Comparison of ENCODE assay signal across 1 cellular context in the genomic region with DNA sequence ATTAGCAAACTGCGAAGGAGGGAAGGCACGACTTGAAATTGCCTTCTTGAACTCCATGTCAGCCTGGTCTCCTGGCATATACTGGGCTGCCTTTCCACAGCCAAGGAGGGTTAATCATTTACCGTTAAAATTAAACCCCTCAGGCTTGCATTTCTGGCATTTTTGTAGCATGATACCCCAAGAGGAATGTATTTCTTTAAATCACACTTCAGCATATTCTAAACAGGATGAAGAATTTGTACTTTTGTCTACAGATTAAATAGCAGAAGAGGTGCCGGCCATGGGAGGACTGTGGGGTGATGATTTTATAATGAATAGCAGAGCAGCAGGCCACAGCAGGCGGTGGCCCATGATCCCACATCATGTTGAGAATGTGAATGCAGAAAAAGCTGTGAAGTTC.
TF ChIP-seq lines count a peak whose summit lies in the region.

No MANE protein-coding gene starts in this region.

TF ChIP-seq in GM23338, 12 proteins besides CTCF, POLR2A, EP300 and RAD21 (continued from another document):
- TF ChIP-seq, protein P1, sequence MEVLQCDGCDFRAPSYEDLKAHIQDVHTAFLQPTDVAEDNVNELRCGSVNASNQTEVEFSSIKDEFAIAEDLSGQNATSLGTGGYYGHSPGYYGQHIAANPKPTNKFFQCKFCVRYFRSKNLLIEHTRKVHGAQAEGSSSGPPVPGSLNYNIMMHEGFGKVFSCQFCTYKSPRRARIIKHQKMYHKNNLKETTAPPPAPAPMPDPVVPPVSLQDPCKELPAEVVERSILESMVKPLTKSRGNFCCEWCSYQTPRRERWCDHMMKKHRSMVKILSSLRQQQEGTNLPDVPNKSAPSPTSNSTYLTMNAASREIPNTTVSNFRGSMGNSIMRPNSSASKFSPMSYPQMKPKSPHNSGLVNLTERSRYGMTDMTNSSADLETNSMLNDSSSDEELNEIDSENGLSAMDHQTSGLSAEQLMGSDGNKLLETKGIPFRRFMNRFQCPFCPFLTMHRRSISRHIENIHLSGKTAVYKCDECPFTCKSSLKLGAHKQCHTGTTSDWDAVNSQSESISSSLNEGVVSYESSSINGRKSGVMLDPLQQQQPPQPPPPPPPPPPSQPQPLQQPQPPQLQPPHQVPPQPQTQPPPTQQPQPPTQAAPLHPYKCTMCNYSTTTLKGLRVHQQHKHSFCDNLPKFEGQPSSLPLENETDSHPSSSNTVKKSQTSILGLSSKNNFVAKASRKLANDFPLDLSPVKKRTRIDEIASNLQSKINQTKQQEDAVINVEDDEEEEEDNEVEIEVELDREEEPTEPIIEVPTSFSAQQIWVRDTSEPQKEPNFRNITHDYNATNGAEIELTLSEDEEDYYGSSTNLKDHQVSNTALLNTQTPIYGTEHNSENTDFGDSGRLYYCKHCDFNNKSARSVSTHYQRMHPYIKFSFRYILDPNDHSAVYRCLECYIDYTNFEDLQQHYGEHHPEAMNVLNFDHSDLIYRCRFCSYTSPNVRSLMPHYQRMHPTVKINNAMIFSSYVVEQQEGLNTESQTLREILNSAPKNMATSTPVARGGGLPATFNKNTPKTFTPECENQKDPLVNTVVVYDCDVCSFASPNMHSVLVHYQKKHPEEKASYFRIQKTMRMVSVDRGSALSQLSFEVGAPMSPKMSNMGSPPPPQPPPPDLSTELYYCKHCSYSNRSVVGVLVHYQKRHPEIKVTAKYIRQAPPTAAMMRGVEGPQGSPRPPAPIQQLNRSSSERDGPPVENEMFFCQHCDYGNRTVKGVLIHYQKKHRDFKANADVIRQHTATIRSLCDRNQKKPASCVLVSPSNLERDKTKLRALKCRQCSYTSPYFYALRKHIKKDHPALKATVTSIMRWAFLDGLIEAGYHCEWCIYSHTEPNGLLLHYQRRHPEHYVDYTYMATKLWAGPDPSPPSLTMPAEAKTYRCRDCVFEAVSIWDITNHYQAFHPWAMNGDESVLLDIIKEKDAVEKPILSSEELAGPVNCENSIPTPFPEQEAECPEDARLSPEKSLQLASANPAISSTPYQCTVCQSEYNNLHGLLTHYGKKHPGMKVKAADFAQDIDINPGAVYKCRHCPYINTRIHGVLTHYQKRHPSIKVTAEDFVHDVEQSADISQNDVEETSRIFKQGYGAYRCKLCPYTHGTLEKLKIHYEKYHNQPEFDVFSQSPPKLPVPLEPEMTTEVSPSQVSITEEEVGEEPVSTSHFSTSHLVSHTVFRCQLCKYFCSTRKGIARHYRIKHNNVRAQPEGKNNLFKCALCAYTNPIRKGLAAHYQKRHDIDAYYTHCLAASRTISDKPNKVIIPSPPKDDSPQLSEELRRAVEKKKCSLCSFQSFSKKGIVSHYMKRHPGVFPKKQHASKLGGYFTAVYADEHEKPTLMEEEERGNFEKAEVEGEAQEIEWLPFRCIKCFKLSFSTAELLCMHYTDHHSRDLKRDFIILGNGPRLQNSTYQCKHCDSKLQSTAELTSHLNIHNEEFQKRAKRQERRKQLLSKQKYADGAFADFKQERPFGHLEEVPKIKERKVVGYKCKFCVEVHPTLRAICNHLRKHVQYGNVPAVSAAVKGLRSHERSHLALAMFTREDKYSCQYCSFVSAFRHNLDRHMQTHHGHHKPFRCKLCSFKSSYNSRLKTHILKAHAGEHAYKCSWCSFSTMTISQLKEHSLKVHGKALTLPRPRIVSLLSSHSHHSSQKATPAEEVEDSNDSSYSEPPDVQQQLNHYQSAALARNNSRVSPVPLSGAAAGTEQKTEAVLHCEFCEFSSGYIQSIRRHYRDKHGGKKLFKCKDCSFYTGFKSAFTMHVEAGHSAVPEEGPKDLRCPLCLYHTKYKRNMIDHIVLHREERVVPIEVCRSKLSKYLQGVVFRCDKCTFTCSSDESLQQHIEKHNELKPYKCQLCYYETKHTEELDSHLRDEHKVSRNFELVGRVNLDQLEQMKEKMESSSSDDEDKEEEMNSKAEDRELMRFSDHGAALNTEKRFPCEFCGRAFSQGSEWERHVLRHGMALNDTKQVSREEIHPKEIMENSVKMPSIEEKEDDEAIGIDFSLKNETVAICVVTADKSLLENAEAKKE (CRISPR knock-in tag; IDR thresholded peaks at IDR 0.05) = no peak
- no peak for TF ChIP-seq CREB1 (CRISPR knock-in tag; IDR thresholded peaks at IDR 0.05; ENCODE audit: low read depth)
- TF ChIP-seq, protein P2, sequence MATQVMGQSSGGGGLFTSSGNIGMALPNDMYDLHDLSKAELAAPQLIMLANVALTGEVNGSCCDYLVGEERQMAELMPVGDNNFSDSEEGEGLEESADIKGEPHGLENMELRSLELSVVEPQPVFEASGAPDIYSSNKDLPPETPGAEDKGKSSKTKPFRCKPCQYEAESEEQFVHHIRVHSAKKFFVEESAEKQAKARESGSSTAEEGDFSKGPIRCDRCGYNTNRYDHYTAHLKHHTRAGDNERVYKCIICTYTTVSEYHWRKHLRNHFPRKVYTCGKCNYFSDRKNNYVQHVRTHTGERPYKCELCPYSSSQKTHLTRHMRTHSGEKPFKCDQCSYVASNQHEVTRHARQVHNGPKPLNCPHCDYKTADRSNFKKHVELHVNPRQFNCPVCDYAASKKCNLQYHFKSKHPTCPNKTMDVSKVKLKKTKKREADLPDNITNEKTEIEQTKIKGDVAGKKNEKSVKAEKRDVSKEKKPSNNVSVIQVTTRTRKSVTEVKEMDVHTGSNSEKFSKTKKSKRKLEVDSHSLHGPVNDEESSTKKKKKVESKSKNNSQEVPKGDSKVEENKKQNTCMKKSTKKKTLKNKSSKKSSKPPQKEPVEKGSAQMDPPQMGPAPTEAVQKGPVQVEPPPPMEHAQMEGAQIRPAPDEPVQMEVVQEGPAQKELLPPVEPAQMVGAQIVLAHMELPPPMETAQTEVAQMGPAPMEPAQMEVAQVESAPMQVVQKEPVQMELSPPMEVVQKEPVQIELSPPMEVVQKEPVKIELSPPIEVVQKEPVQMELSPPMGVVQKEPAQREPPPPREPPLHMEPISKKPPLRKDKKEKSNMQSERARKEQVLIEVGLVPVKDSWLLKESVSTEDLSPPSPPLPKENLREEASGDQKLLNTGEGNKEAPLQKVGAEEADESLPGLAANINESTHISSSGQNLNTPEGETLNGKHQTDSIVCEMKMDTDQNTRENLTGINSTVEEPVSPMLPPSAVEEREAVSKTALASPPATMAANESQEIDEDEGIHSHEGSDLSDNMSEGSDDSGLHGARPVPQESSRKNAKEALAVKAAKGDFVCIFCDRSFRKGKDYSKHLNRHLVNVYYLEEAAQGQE (IDR thresholded peaks at IDR 0.05; ENCODE audit: unreplicated experiment) = no peak
- TF ChIP-seq, protein P3, sequence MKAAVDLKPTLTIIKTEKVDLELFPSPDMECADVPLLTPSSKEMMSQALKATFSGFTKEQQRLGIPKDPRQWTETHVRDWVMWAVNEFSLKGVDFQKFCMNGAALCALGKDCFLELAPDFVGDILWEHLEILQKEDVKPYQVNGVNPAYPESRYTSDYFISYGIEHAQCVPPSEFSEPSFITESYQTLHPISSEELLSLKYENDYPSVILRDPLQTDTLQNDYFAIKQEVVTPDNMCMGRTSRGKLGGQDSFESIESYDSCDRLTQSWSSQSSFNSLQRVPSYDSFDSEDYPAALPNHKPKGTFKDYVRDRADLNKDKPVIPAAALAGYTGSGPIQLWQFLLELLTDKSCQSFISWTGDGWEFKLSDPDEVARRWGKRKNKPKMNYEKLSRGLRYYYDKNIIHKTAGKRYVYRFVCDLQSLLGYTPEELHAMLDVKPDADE (IDR thresholded peaks at IDR 0.05) = no peak
- TF ChIP-seq ZNF114 (CRISPR knock-in tag; IDR thresholded peaks at IDR 0.05) = no peak
- TF ChIP-seq STAT1 (IDR thresholded peaks at IDR 0.05; ENCODE audit: unreplicated experiment) = no peak
- TF ChIP-seq EZH2phosphoT487 (IDR thresholded peaks at IDR 0.05; ENCODE audit: unreplicated experiment) = no peak
- TF ChIP-seq POLR2AphosphoS5 (IDR thresholded peaks at IDR 0.05; ENCODE audit: low read depth) = no peak
- TF ChIP-seq ZNF331 (CRISPR knock-in tag; IDR thresholded peaks at IDR 0.05; ENCODE audit: low read depth) = no peak
